In genomic region chr12:94791933-94792332, GRCh38 we compare ENCODE assay signal across 22 cellular contexts.
"Had no signal": no experiment of that assay in that cellular context is flagged by ENCODE, and none has a peak within 500 bp of the region (broad histone marks: within the 10 kb centered on the region; RNA-seq: fewer than 3 reads in every experiment).

No MANE protein-coding gene starts in this region.

- H3K9ac ChIP-seq: parathyroid adenoma had no signal

- H3K4me3 ChIP-seq: heart right ventricle, hepatocyte, left ventricle myocardium inferior, lung, prostate gland, skin epidermis, spleen, suprapubic skin, thoracic aorta, tibial artery, upper lobe of right lung had no signal

- DNase-seq: heart right ventricle; islet precursor cell; left ventricle myocardium inferior; mesendoderm; naive B cell; natural killer cell; occipital lobe; retina; spleen; stimulated activated CD4-positive, alpha-beta T cell treated with anti-CD3 and anti-CD28 coated beads, Interleukin-4, amount 100 ng/mL, for 24 hours; stimulated activated naive CD4-positive, alpha-beta T cell; tibial artery; upper lobe of right lung had no signal

- ATAC-seq: natural killer cell; stimulated activated effector memory CD8-positive, alpha-beta T cell treated with anti-CD3 and anti-CD28 coated beads, Interleukin-12 subunit alpha, Interleukin-12 subunit beta, amount 100 ng/mL, for 72 hours had no signal

- H3K27me3 ChIP-seq: heart right ventricle, hepatocyte, spleen, suprapubic skin, tibial artery, upper lobe of right lung had no signal

- H3K79me2 ChIP-seq: hepatocyte had no signal

- FAIRE-seq: urothelium cell line had no signal

- H3K27ac ChIP-seq: heart right ventricle, left ventricle myocardium inferior, prostate gland, skin epidermis, spleen, suprapubic skin, thoracic aorta, tibial artery, upper lobe of right lung had no signal

- H2AFZ ChIP-seq: hepatocyte had no signal

- H3K4me1 ChIP-seq: left ventricle myocardium inferior, prostate gland, suprapubic skin, tibial artery, upper lobe of right lung had no signal

- H3K9me3 ChIP-seq: heart right ventricle, left ventricle myocardium inferior, prostate gland, spleen, suprapubic skin, thoracic aorta, tibial artery, upper lobe of right lung had no signal

- H3K36me3 ChIP-seq: heart right ventricle, left ventricle myocardium inferior, prostate gland, spleen, suprapubic skin, thoracic aorta, tibial artery, upper lobe of right lung had no signal
